17 cellular contexts compared by ENCODE assay signal in the genomic region with DNA sequence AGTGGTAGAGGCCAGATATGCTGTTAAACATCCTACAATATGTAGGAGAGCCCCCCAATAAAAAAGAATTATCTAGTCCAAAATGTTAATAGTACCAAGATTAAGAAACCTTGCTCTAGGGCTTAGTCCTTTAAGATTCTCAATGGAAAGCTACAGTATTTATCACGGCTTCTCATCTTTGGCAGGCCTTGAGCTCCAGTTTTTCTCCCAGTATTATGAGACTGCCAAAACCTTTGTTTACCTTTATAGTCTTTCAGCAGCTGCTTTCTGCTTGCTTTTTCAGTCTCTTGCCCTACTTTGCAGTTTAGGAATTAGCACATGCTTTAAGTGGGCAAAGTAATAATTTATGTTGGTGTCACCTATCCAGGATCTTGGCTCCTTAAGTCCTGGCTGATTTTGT.
"Had no signal": no experiment of that assay in that cellular context is flagged by ENCODE, and none has a peak within 500 bp of the region (broad histone marks: within the 10 kb centered on the region; RNA-seq: fewer than 3 reads in every experiment).

No MANE protein-coding gene starts in this region.

- FAIRE-seq: bronchial epithelial cell, endometrium, frontal cortex had no signal

- H3K27ac ChIP-seq: heart right ventricle, lower lobe of right lung, testis, upper lobe of right lung had no signal

- H3K9me3 ChIP-seq: lower lobe of right lung, testis, upper lobe of right lung had no signal

- H3K36me3 ChIP-seq: heart right ventricle, lower lobe of right lung, upper lobe of right lung had no signal

- H3K27me3 ChIP-seq: heart right ventricle, testis, upper lobe of right lung had no signal

- DNase-seq: activated CD4-positive, alpha-beta memory T cell treated with anti-CD3 and anti-CD28 coated beads for 36 hours; activated gamma-delta T cell treated with Interleukin-2 at 50 U/mL for 16 hours; activated naive CD8-positive, alpha-beta T cell treated with anti-CD3 and anti-CD28 coated beads, Interleukin-2, amount 10 ng/mL, durations not matched to agents 7 days and 5 days; activated T-cell treated with anti-CD3 and anti-CD28 coated beads, Interleukin-2, amount 50 U/mL, for 4 hours; heart right ventricle; kidney glomerular epithelial cell; lower lobe of right lung; naive thymus-derived CD4-positive, alpha-beta T cell; stimulated activated CD4-positive, alpha-beta T cell treated with anti-CD3 and anti-CD28 coated beads, Interleukin-12 subunit alpha, Interleukin-12 subunit beta, amount 100 ng/mL, for 4 hours; stimulated activated CD4-positive, alpha-beta T cell treated with anti-CD3 and anti-CD28 coated beads, Interleukin-2, amount 100 ng/mL, for 48 hours; SW 1271; testis; upper lobe of right lung had no signal

- H3K4me1 ChIP-seq: heart right ventricle, testis, upper lobe of right lung had no signal

- H3K4me3 ChIP-seq: heart right ventricle, lower lobe of right lung, testis, upper lobe of right lung had no signal

- ATAC-seq: activated T-cell treated with anti-CD3 and anti-CD28 coated beads, Interleukin-2, amount 50 U/mL, for 4 hours; esophagus mucosa; heart right ventricle; lower lobe of right lung; naive thymus-derived CD4-positive, alpha-beta T cell; upper lobe of right lung had no signal
